Comparison of ENCODE assay signal across 4 cellular contexts in the genomic region with DNA sequence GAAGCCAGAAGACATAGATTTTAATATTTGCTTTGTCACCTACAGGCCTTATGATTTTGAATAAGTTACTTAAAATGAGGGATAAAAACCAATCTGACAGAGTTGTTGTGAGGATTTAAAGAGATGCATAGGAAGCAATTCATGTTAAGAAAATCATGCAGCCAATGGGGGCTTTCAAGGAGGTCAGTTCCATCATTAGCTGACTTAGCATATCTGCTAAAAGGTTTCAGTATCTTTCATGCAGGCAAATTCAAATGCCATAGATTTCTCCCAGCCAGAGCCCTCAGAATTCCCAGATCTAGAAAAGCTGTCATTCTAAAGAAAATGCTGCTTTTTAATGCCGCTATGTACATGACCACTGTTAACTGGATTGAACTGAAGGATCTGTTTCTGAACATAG.
TF ChIP-seq lines count a peak whose summit lies in the region.

No MANE protein-coding gene starts in this region.

TF ChIP-seq in HepG2, 621 proteins besides CTCF, POLR2A, EP300 and RAD21:
- peak; percentile 43; the same call in 1 of the 2 replicates for TF ChIP-seq MAFF (IDR thresholded peaks at IDR 0.05; ENCODE audit: low read depth, low read length)
- TF ChIP-seq MAFK (conservative IDR thresholded peaks at IDR 0.05 in 1 of 2, IDR thresholded peaks at IDR 0.05 in 1 of 2; ENCODE audit: low read length in 2 of 2) = peak; percentile 54 to 64; a peak in 3 of 4 replicates
- no peak for TF ChIP-seq XBP1 (CRISPR knock-in tag; IDR thresholded peaks at IDR 0.05)

TF ChIP-seq in IMR-90, 13 proteins besides CTCF, POLR2A, EP300 and RAD21:
- TF ChIP-seq MXI1 (IDR thresholded peaks at IDR 0.05; ENCODE audit: borderline replicate concordance, low read depth, low read length) (no peak), MAFK (IDR thresholded peaks at IDR 0.05; ENCODE audit: low read depth, low read length) (peak; percentile 33; the same call in 1 of the 2 replicates)

TF ChIP-seq in K562, 482 proteins besides CTCF, POLR2A, EP300 and RAD21:
- 0 out of 2 replicates have a peak, but pooled peaks have one; percentile 6 for TF ChIP-seq C11orf30 (IDR thresholded peaks at IDR 0.05; ENCODE audit: low read depth)
- TF ChIP-seq IFI16 (CRISPR knock-in tag; IDR thresholded peaks at IDR 0.05) = no peak
- TF ChIP-seq ZNF316 (IDR thresholded peaks at IDR 0.05) = peak; percentile 37; the same call in 1 of the 2 replicates

TF ChIP-seq in neural cell, 6 proteins besides CTCF, POLR2A, EP300 and RAD21:
- TF ChIP-seq, protein P1, sequence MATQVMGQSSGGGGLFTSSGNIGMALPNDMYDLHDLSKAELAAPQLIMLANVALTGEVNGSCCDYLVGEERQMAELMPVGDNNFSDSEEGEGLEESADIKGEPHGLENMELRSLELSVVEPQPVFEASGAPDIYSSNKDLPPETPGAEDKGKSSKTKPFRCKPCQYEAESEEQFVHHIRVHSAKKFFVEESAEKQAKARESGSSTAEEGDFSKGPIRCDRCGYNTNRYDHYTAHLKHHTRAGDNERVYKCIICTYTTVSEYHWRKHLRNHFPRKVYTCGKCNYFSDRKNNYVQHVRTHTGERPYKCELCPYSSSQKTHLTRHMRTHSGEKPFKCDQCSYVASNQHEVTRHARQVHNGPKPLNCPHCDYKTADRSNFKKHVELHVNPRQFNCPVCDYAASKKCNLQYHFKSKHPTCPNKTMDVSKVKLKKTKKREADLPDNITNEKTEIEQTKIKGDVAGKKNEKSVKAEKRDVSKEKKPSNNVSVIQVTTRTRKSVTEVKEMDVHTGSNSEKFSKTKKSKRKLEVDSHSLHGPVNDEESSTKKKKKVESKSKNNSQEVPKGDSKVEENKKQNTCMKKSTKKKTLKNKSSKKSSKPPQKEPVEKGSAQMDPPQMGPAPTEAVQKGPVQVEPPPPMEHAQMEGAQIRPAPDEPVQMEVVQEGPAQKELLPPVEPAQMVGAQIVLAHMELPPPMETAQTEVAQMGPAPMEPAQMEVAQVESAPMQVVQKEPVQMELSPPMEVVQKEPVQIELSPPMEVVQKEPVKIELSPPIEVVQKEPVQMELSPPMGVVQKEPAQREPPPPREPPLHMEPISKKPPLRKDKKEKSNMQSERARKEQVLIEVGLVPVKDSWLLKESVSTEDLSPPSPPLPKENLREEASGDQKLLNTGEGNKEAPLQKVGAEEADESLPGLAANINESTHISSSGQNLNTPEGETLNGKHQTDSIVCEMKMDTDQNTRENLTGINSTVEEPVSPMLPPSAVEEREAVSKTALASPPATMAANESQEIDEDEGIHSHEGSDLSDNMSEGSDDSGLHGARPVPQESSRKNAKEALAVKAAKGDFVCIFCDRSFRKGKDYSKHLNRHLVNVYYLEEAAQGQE (IDR thresholded peaks at IDR 0.05; ENCODE audit: borderline replicate concordance) = no peak
- TF ChIP-seq SMC3 (conservative IDR thresholded peaks at IDR 0.05; ENCODE audit: poor library complexity) (no peak), POLR2AphosphoS5 (IDR thresholded peaks at IDR 0.05) (no peak), EZH2 (IDR thresholded peaks at IDR 0.05; ENCODE audit: borderline replicate concordance, insufficient read depth, low read length, poor library complexity, severe bottlenecking) (no peak), MXI1 (conservative IDR thresholded peaks at IDR 0.05; ENCODE audit: poor library complexity, severe bottlenecking) (no peak), TAF1 (IDR thresholded peaks at IDR 0.05; ENCODE audit: low read depth) (no peak)
